ENCODE assay signal across 19 cellular contexts in genomic region chr20:2483504-2483903, GRCh38. TPM values are rescaled to one million over a fixed set of nuclear protein-coding genes. Genes with fewer than 3 reads are reported as not detected.
DNase-seq lines count a peak whose midpoint lies in the region; ATAC-seq and TF ChIP-seq lines count a peak whose summit lies in the region.
"Had no signal": no experiment of that assay in that cellular context is flagged by ENCODE, and none has a peak within 500 bp of the region (broad histone marks: within the 10 kb centered on the region; RNA-seq: fewer than 3 reads in every experiment).

No MANE protein-coding gene starts in this region.

- H3K9me3 ChIP-seq in effector memory CD4-positive, alpha-beta T cell (ENCODE audit: control insufficient read depth, low read length): no peaks in the 10 kb centered on the region

- peak overlapping the region; percentile 56 for H3K4me3 Mint-ChIP-seq in endothelial cell (ENCODE audit: unreplicated experiment)
- H3K4me3 Mint-ChIP-seq: GM23338, H9, HFFc6 had no signal

- H3K27me3 ChIP-seq in effector memory CD4-positive, alpha-beta T cell (replicated peaks; ENCODE audit: control insufficient read depth, insufficient read depth, low read length, poor library complexity, severe bottlenecking): no peaks in the 10 kb centered on the region

- no peak overlapping the region for H3K27ac Mint-ChIP-seq in endothelial cell (ENCODE audit: unreplicated experiment)
- H3K27ac Mint-ChIP-seq: CD4-positive, alpha-beta memory T cell; GM23338; H9; HFFc6 had no signal

- H3K36me3 ChIP-seq in effector memory CD4-positive, alpha-beta T cell (ENCODE audit: control insufficient read depth, insufficient read depth, low read length): peaks cover 37% of the 10 kb centered on the region

- no peaks in the 10 kb centered on the region for H3K4me1 Mint-ChIP-seq in endothelial cell (ENCODE audit: unreplicated experiment)
- H3K4me1 Mint-ChIP-seq: CD4-positive, alpha-beta memory T cell had no signal

- H3K27me3 Mint-ChIP-seq in endothelial cell (ENCODE audit: unreplicated experiment): peaks cover 3% of the 10 kb centered on the region
- H3K27me3 Mint-ChIP-seq: CD4-positive, alpha-beta memory T cell had no signal

- no peaks in the 10 kb centered on the region for H3K4me1 ChIP-seq in effector memory CD4-positive, alpha-beta T cell (ENCODE audit: control insufficient read depth, insufficient read depth, low read length, poor library complexity, severe bottlenecking)

- no peak for TF ChIP-seq CTCF in endothelial cell (IDR thresholded peaks at IDR 0.05; ENCODE audit: unreplicated experiment)

- DNase-seq in endothelial cell (ENCODE audit: low spot score): no peak
- peak; percentile 55 for DNase-seq in middle frontal gyrus (ENCODE audit: extremely low spot score, low spot score)
- peak; percentile 51 for DNase-seq in superior temporal gyrus (ENCODE audit: extremely low spot score)
- no peak for DNase-seq in D341Med (ENCODE audit: low spot score)
- no peak for DNase-seq in effector memory CD4-positive, alpha-beta T cell
- DNase-seq: C1 segment of cervical spinal cord; Calu3; CD4-positive, alpha-beta memory T cell; COR-L47; DMS153; DND-41; H9; HFFc6 had no signal

- no peak overlapping the region for H3K4me3 ChIP-seq in effector memory CD4-positive, alpha-beta T cell (ENCODE audit: insufficient read depth, low read depth, low read length, poor library complexity, severe bottlenecking)
- H3K4me3 ChIP-seq: GM23338 had no signal

- no peak overlapping the region for H3K27ac ChIP-seq in effector memory CD4-positive, alpha-beta T cell (ENCODE audit: insufficient read depth, low read length, poor library complexity, severe bottlenecking)

- H3K9me3 Mint-ChIP-seq in endothelial cell (ENCODE audit: unreplicated experiment): no peaks in the 10 kb centered on the region
- H3K9me3 Mint-ChIP-seq: GM23338, H9, HFFc6 had no signal

- H3K36me3 Mint-ChIP-seq in endothelial cell (ENCODE audit: low read depth, unreplicated experiment): peaks cover 51% of the 10 kb centered on the region

- ATAC-seq in GM21529 (IDR thresholded peaks at IDR 0.05; ENCODE audit: unreplicated experiment): no peak
- ATAC-seq: GM23338, HCT116 had no signal

RNA-seq across cellular contexts. Expression of gene SNRPB, which starts 12.9 kb away (rescaled TPM):
- total RNA-seq in endothelial cell (ENCODE audit: unreplicated experiment): 195 TPM

RNA-seq across cellular contexts. Expression of gene ZNF343, which starts 25.2 kb away (rescaled TPM):
- 13.0 TPM for total RNA-seq in endothelial cell (ENCODE audit: unreplicated experiment)

RNA-seq across cellular contexts. Expression of gene TMC2, which starts 52.9 kb away (rescaled TPM):
- total RNA-seq in endothelial cell (ENCODE audit: unreplicated experiment): not detected
- total RNA-seq: A172; A673; Calu3; CD4-positive, alpha-beta memory T cell; GM23338; H4; H9; HFFc6 had no signal

Comparison
In these comparisons a context has a peak if more than half of its experiments do, and no peak if none do; other contexts are left out.
1. DNase-seq: peak in middle frontal gyrus (single experiment) and superior temporal gyrus (single experiment); none in endothelial cell (single experiment), D341Med (single experiment) and effector memory CD4-positive, alpha-beta T cell (0 of 3).